In genomic region chr12:76084277-76085158, GRCh38 we compare ENCODE assay signal across 1 cellular context.
TF ChIP-seq lines count a peak whose summit lies in the region.

Gene NAP1L1, minus strand, starts transcription at chr12:76084685. Its CDS starts 10,466 bp downstream, at chr12:76074219.

TF ChIP-seq in H1, 55 proteins besides CTCF, POLR2A, EP300 and RAD21 (continued from another document):
- TF ChIP-seq HDAC2 (IDR thresholded peaks at IDR 0.05; ENCODE audit: borderline replicate concordance in 1 of 2, low read depth in 2 of 2, low read length in 2 of 2), result peak in 1 of 2 experiments; percentile 41; a peak in 1 of 4 replicates
- no peak for TF ChIP-seq CHD7 (IDR thresholded peaks at IDR 0.05; ENCODE audit: insufficient replicate concordance, low read length)
- TF ChIP-seq PHF8 (conservative IDR thresholded peaks at IDR 0.05; ENCODE audit: low read depth, low read length), result peak; percentile 94
- TF ChIP-seq TAF1 (IDR thresholded peaks at IDR 0.05; ENCODE audit: low read depth, low read length), result peak; percentile 95
- TF ChIP-seq MAX (IDR thresholded peaks at IDR 0.05), result no peak; the same call in none of the 2 replicates
- TF ChIP-seq CREB1 (IDR thresholded peaks at IDR 0.05), result peak; percentile 45; the same call in 1 of the 2 replicates
- TF ChIP-seq CHD2 (IDR thresholded peaks at IDR 0.05; ENCODE audit: low read length), result no peak
- no peak for TF ChIP-seq JUND (IDR thresholded peaks at IDR 0.05; ENCODE audit: low read length)
- no peak for TF ChIP-seq YY1 (IDR thresholded peaks at IDR 0.05; ENCODE audit: low read depth, low read length)
- peak; percentile 83 for TF ChIP-seq ASH2L (IDR thresholded peaks at IDR 0.05; ENCODE audit: low read length)
- TF ChIP-seq KDM1A (IDR thresholded peaks at IDR 0.05; ENCODE audit: borderline replicate concordance, low read length), result no peak
- TF ChIP-seq NRF1 (IDR thresholded peaks at IDR 0.05; ENCODE audit: low read depth, low read length), result peak; percentile 17; the same call in 1 of the 2 replicates
- TF ChIP-seq SIX5 (IDR thresholded peaks at IDR 0.05; ENCODE audit: low read depth, low read length), result no peak
- TF ChIP-seq TCF12 (IDR thresholded peaks at IDR 0.05; ENCODE audit: low read depth, low read length), result no peak
- peak; percentile 60 for TF ChIP-seq KDM4A (IDR thresholded peaks at IDR 0.05; ENCODE audit: low read depth, low read length, severe bottlenecking)
- TF ChIP-seq POLR2AphosphoS5 (IDR thresholded peaks at IDR 0.05; ENCODE audit: low read depth, low read length), result peak; percentile 86; the same call in 1 of the 2 replicates
